ENCODE assay signal across 9 cellular contexts in the genomic region with DNA sequence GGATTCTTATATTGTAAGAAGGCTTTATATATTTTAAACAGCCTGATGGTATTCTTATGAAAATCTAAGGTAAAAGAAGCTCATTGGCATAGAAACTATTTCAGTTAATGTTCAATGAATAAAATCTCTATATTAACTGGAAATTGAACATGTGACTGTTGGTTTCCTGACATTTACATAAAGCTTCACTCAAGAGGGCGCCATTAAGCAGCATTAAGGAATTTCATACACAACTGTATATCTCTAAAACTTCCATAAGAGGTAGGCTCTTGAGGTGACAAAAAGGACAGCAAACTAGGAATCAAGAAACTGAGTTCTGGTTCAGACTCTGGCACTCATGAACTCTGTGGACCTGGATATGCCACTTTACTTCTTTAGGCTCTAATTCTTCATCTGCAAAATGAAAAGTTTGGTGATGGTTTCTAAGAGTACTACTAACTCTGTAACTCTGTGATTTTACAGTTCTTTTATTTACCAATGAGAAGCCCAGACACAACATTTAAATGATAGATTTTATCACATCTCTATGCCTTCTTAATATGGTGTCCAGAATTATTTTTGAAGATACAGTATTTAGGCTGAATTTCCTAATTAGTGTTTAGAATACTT.
DNase-seq lines count a peak whose midpoint lies in the region.
"Had no signal": no experiment of that assay in that cellular context is flagged by ENCODE, and none has a peak within 500 bp of the region (broad histone marks: within the 10 kb centered on the region; RNA-seq: fewer than 3 reads in every experiment).

No MANE protein-coding gene starts in this region.

- H3K27me3 Mint-ChIP-seq in T-helper 2 cell treated with Interferon-gamma antibody and Interleukin-4, amounts not matched to agents 5 μg/mL and 100 μg/mL, for 36 hours (ENCODE audit: low read depth), result no peaks in the 10 kb centered on the region

- H3K9me3 Mint-ChIP-seq in T-helper 2 cell treated with Interferon-gamma antibody and Interleukin-4, amounts not matched to agents 5 μg/mL and 100 μg/mL, for 36 hours, result peaks cover 9% of the 10 kb centered on the region

- DNase-seq in NCI-H1417 (lab: John Stamatoyannopoulos, UW), result peak in 2 of 3 experiments; percentile 37 to 77
- no peak for DNase-seq in NCI-H1417 treated with DMSO at 0.1 percent for 48 hours (lab: John Stamatoyannopoulos, UW)
- peak; percentile 29 to 56 for DNase-seq in NCI-H446 (lab: John Stamatoyannopoulos, UW)
- DNase-seq in dermis blood vessel endothelial cell, result peak; percentile 43
- peak; percentile 15 for DNase-seq in retina
- no peak for DNase-seq in activated gamma-delta T cell treated with Interleukin-2 at 50 U/mL for 16 hours
- DNase-seq in hypothalamus (lab: John Stamatoyannopoulos, UW), result no peak
- DNase-seq in T-helper 2 cell treated with Interferon-gamma antibody and Interleukin-4, amounts not matched to agents 5 μg/mL and 100 μg/mL, for 36 hours (ENCODE audit: low spot score), result no peak

- H3K4me3 Mint-ChIP-seq in T-helper 2 cell treated with Interferon-gamma antibody and Interleukin-4, amounts not matched to agents 5 μg/mL and 100 μg/mL, for 36 hours, result no peak overlapping the region

- H3K4me1 Mint-ChIP-seq in T-helper 2 cell treated with Interferon-gamma antibody and Interleukin-4, amounts not matched to agents 5 μg/mL and 100 μg/mL, for 36 hours (ENCODE audit: low read depth), result no peaks in the 10 kb centered on the region

- no peaks in the 10 kb centered on the region for H3K36me3 Mint-ChIP-seq in T-helper 2 cell treated with Interferon-gamma antibody and Interleukin-4, amounts not matched to agents 5 μg/mL and 100 μg/mL, for 36 hours (ENCODE audit: low read depth)
- H3K36me3 Mint-ChIP-seq: activated naive CD4-positive, alpha-beta T cell treated with anti-CD3 and anti-CD28 coated beads, Interleukin-2, amount 50 U/mL, for 72 hours had no signal

- no peak overlapping the region for H3K27ac Mint-ChIP-seq in T-helper 2 cell treated with Interferon-gamma antibody and Interleukin-4, amounts not matched to agents 5 μg/mL and 100 μg/mL, for 36 hours
- H3K27ac Mint-ChIP-seq: activated naive CD4-positive, alpha-beta T cell treated with anti-CD3 and anti-CD28 coated beads, Interleukin-2, amount 50 U/mL, for 72 hours had no signal

Comparison
In these comparisons a context has a peak if more than half of its experiments do, and no peak if none do; other contexts are left out.
1. DNase-seq: peak in NCI-H1417 (2 of 3), NCI-H446 (2 of 2), dermis blood vessel endothelial cell (single experiment) and retina (single experiment); none in NCI-H1417 treated with DMSO at 0.1 percent for 48 hours (single experiment), activated gamma-delta T cell treated with Interleukin-2 at 50 U/mL for 16 hours (single experiment), hypothalamus (0 of 51) and T-helper 2 cell treated with Interferon-gamma antibody and Interleukin-4, amounts not matched to agents 5 μg/mL and 100 μg/mL, for 36 hours (single experiment).